12 cellular contexts compared by ENCODE assay signal in genomic region chr9:127538849-127539258, GRCh38.
DNase-seq lines count a peak whose midpoint lies in the region; ATAC-seq and TF ChIP-seq lines count a peak whose summit lies in the region.
"Had no signal": no experiment of that assay in that cellular context is flagged by ENCODE, and none has a peak within 500 bp of the region (broad histone marks: within the 10 kb centered on the region; RNA-seq: fewer than 3 reads in every experiment).

No MANE protein-coding gene starts in this region.

- CTCF ChIA-PET in PC-3 (lab: Charles Lee) = no interaction called here

- H3K79me2 ChIP-seq in PC-3 (ENCODE audit: low read length) = peaks cover 98% of the 10 kb centered on the region

- 75 to 81% methylated on average over 4 of the region's 4 CpGs for WGBS in transverse colon (ENCODE audit: low coverage in 1 of 2), 2 donors

- peaks cover 36% of the 10 kb centered on the region; the same call in 1 of the 2 replicates for H4K20me1 ChIP-seq in PC-3 (ENCODE audit: low read length)

- TF ChIP-seq EP300 in transverse colon (IDR thresholded peaks at IDR 0.05; ENCODE audit: low read depth) = no peak

- POLR2A ChIA-PET in PC-3 (lab: Charles Lee; ENCODE audit: unreplicated experiment) = no interaction called here

- no peaks in the 10 kb centered on the region; the same call in 1 of the 2 replicates for H3K36me3 ChIP-seq in PC-3 (ENCODE audit: low read depth, low read length)
- peaks cover 17% of the 10 kb centered on the region for H3K36me3 ChIP-seq in lower lobe of right lung
- H3K36me3 ChIP-seq in transverse colon = no peaks in the 10 kb centered on the region
- H3K36me3 ChIP-seq in SJCRH30 = no peaks in the 10 kb centered on the region
- no peaks in the 10 kb centered on the region for H3K36me3 ChIP-seq in effector memory CD4-positive, alpha-beta T cell (ENCODE audit: control insufficient read depth, insufficient read depth, low read length)

- H3K9me3 ChIP-seq in PC-3 (ENCODE audit: low read length) = no peaks in the 10 kb centered on the region
- no peaks in the 10 kb centered on the region for H3K9me3 ChIP-seq in lower lobe of right lung
- H3K9me3 ChIP-seq in transverse colon = no peaks in the 10 kb centered on the region
- H3K9me3 ChIP-seq in SJCRH30 (replicated peaks) = no peaks in the 10 kb centered on the region
- H3K9me3 ChIP-seq in effector memory CD4-positive, alpha-beta T cell (ENCODE audit: control insufficient read depth, low read length) = no peaks in the 10 kb centered on the region

- DNase-seq in PC-3 (no peak), cardiac fibroblast (ENCODE audit: low read depth in 2 of 2) (peak; percentile 42 to 56), lower lobe of right lung (no peak), transverse colon (no peak), GM19240 (ENCODE audit: insufficient read length, low spot score) (no peak), NCI-H187 treated with DMSO at 0.1 percent for 48 hours (lab: John Stamatoyannopoulos, UW) (no peak), SJCRH30 (no peak)
- DNase-seq in effector memory CD4-positive, alpha-beta T cell = no peak
- DNase-seq: activated CD8-positive, alpha-beta memory T cell treated with anti-CD3 and anti-CD28 coated beads, Interleukin-2, amount 50 U/mL, for 4 hours; activated naive CD8-positive, alpha-beta T cell treated with anti-CD3 and anti-CD28 coated beads, Interleukin-2, amount 50 U/mL, for 24 hours; effector CD8-positive, alpha-beta T cell; NCI-H1092 had no signal

- H3F3A ChIP-seq in PC-3 (ENCODE audit: low read length, unreplicated experiment) = no peaks in the 10 kb centered on the region

- BruUV-seq in PC-3 (replicated peaks; lab: Mats Ljungman, UMichigan) = no TSS peak

- TF ChIP-seq CTCF in PC-3 (conservative IDR thresholded peaks at IDR 0.05; ENCODE audit: low read depth, low read length) (no peak), cardiac fibroblast (IDR thresholded peaks at IDR 0.05; ENCODE audit: low read depth, low read length) (no peak), lower lobe of right lung (IDR thresholded peaks at IDR 0.05) (no peak), transverse colon (IDR thresholded peaks at IDR 0.05) (no peak)

- no peak overlapping the region for H2AFZ ChIP-seq in PC-3 (ENCODE audit: low read length)

- H3K4me1 ChIP-seq in PC-3 (ENCODE audit: insufficient read depth, low read length) (peaks cover 49% of the 10 kb centered on the region), lower lobe of right lung (peaks cover 99% of the 10 kb centered on the region), transverse colon (peaks cover 34 to 83% (median 65%) of the 10 kb centered on the region in 4 donors), SJCRH30 (peaks cover 29% of the 10 kb centered on the region)
- no peaks in the 10 kb centered on the region for H3K4me1 ChIP-seq in effector memory CD4-positive, alpha-beta T cell (ENCODE audit: control insufficient read depth, insufficient read depth, low read length, poor library complexity, severe bottlenecking)

- H3K9me2 ChIP-seq in PC-3 (replicated peaks; ENCODE audit: low read length) = no peaks in the 10 kb centered on the region

- H3K27me3 ChIP-seq in PC-3 (ENCODE audit: low read length) = no peaks in the 10 kb centered on the region
- no peaks in the 10 kb centered on the region for H3K27me3 ChIP-seq in lower lobe of right lung (ENCODE audit: low read depth)
- no peaks in the 10 kb centered on the region for H3K27me3 ChIP-seq in transverse colon
- no peaks in the 10 kb centered on the region for H3K27me3 ChIP-seq in SJCRH30
- no peaks in the 10 kb centered on the region for H3K27me3 ChIP-seq in effector memory CD4-positive, alpha-beta T cell (replicated peaks; ENCODE audit: control insufficient read depth, insufficient read depth, low read length, poor library complexity, severe bottlenecking)

- no peak overlapping the region for H3K9ac ChIP-seq in PC-3 (ENCODE audit: low read length)

- ATAC-seq in PC-3 (no peak), lower lobe of right lung (no peak)
- ATAC-seq: activated naive CD8-positive, alpha-beta T cell treated with anti-CD3 and anti-CD28 coated beads, Interleukin-2, amount 50 U/mL, for 24 hours had no signal

- in situ Hi-C loops in transverse colon (cut with MboI; ENCODE audit: low pct_ligation_motif_present in 1 of 4, low pct_unique_long_range_greater_than_20kb in 1 of 4, low sequenced_read_pairs in 3 of 4) = no loop called here

- H3K27ac ChIP-seq in PC-3 (ENCODE audit: low read length) (peak overlapping the region; percentile 32; the same call in 1 of the 2 replicates), lower lobe of right lung (peak overlapping the region; percentile 80), transverse colon (peak overlapping the region; percentile 59 to 91 (median 74)), SJCRH30 (no peak overlapping the region)
- no peak overlapping the region for H3K27ac ChIP-seq in effector memory CD4-positive, alpha-beta T cell (ENCODE audit: insufficient read depth, low read length, poor library complexity, severe bottlenecking)

- H3K4me2 ChIP-seq in PC-3 (ENCODE audit: low read length) = no peak overlapping the region

- TF ChIP-seq POLR2A in transverse colon (IDR thresholded peaks at IDR 0.05) = no peak

- H3K4me3 ChIP-seq in PC-3 (ENCODE audit: low read length) (no peak overlapping the region), cardiac fibroblast (replicated peaks in 1 of 2; ENCODE audit: low read depth in 2 of 2, low read length in 2 of 2) (no peak overlapping the region), lower lobe of right lung (no peak overlapping the region), transverse colon (no peak overlapping the region), SJCRH30 (no peak overlapping the region)
- H3K4me3 ChIP-seq in effector memory CD4-positive, alpha-beta T cell (ENCODE audit: insufficient read depth, low read depth, low read length, poor library complexity, severe bottlenecking) = no peak overlapping the region

- intact Hi-C loops in PC-3 (cut with micrococcal nuclease) = loop anchor here (5.0 kb wide), 1 partner anchor 48 kb away; no protein-coding TSS in a partner anchor
- intact Hi-C loops in lower lobe of right lung (cut with DNase I) = no loop called here
- intact Hi-C loops in transverse colon (cut with DNase I; ENCODE audit: low total_unique reads) = no loop called here

Comparison
In these comparisons a context has a peak if more than half of its experiments do, and no peak if none do; other contexts are left out.
1. DNase-seq: peak in cardiac fibroblast (2 of 2); none in PC-3 (single experiment), lower lobe of right lung (single experiment), transverse colon (single experiment), GM19240 (single experiment), NCI-H187 treated with DMSO at 0.1 percent for 48 hours (single experiment), SJCRH30 (0 of 2) and effector memory CD4-positive, alpha-beta T cell (0 of 3).
2. H3K27ac ChIP-seq: peak in PC-3 (single experiment), lower lobe of right lung (single experiment) and transverse colon (4 of 4); none in SJCRH30 (single experiment) and effector memory CD4-positive, alpha-beta T cell (single experiment).